25 cellular contexts compared by ENCODE assay signal in the genomic region with DNA sequence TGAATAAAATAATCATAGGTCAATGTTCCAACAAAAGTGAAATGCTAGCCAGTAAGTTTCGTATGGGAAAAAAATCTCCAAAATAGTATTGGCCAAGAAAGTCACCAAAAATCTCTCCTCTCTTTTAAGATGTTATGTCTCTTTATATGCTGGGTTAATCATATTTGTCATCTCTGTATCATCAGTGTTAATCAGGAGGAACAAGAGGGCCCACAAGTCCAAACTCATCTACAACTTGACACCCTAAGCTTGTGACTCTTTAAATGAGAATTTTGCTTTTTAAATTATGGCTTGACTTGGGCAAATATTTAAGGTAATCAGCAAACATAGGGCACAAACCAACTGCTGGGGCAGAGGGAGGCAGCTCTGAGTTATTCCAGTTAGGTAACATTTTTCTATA.
"Had no signal": no experiment of that assay in that cellular context is flagged by ENCODE, and none has a peak within 500 bp of the region (broad histone marks: within the 10 kb centered on the region; RNA-seq: fewer than 3 reads in every experiment).

No MANE protein-coding gene starts in this region.

- H3K4me3 ChIP-seq: Peyer's patch had no signal

- H3K36me3 Mint-ChIP-seq: WTC11 had no signal

- ATAC-seq: activated CD8-positive, alpha-beta memory T cell treated with anti-CD3 and anti-CD28 coated beads, Interleukin-2, amount 10 ng/mL, durations not matched to agents 7 days and 5 days; T-helper 17 cell; WTC11 had no signal

- H3K36me3 ChIP-seq: Peyer's patch had no signal

- H3K27me3 ChIP-seq: Peyer's patch had no signal

- H3K27me3 Mint-ChIP-seq: activated CD8-positive, alpha-beta memory T cell treated with anti-CD3 and anti-CD28 coated beads, Interleukin-2, amount 10 ng/mL, durations not matched to agents 7 days and 5 days; activated naive CD8-positive, alpha-beta T cell; brain; T-helper 17 cell had no signal

- H3K27ac ChIP-seq: Peyer's patch had no signal

- H3K4me3 Mint-ChIP-seq: activated CD8-positive, alpha-beta memory T cell treated with anti-CD3 and anti-CD28 coated beads, Interleukin-2, amount 10 ng/mL, durations not matched to agents 7 days and 5 days; activated naive CD4-positive, alpha-beta T cell treated with anti-CD3 and anti-CD28 coated beads for 36 hours; activated naive CD8-positive, alpha-beta T cell; activated T-cell treated with anti-CD3 and anti-CD28 coated beads, Interleukin-2, amount 50 U/mL, for 24 hours; activated T-helper 1 cell treated with anti-CD3 and anti-CD28 coated beads, Interleukin-12 subunit alpha, Interleukin-12 subunit beta, Interleukin-2, Interleukin-4 antibody, amounts not matched to agents 30 ng/mL and 10 ng/mL and 1 ng/mL, durations not matched to agents 14 hours and 24 hours and 36 hours; brain; T-helper 17 cell; WTC11 had no signal

- DNase-seq: activated CD4-positive, alpha-beta T cell treated with anti-CD3 and anti-CD28 coated beads for 48 hours; activated CD4-positive, alpha-beta T cell treated with anti-CD3 and anti-CD28 coated beads, Interleukin-2, amount 50 U/mL, for 4 hours; activated CD4-positive, CD25-positive, alpha-beta regulatory T cell treated with anti-CD3 and anti-CD28 coated beads, Interleukin-2, amount 50 U/mL, for 72 hours; activated CD8-positive, alpha-beta memory T cell treated with anti-CD3 and anti-CD28 coated beads, Interleukin-2, amount 10 ng/mL, durations not matched to agents 7 days and 5 days; activated effector memory CD4-positive, alpha-beta T cell treated with anti-CD3 and anti-CD28 coated beads, Interleukin-2, amount 50 U/mL, for 16 hours; activated naive CD4-positive, alpha-beta T cell treated with anti-CD3 and anti-CD28 coated beads for 36 hours; activated T-cell treated with anti-CD3 and anti-CD28 coated beads, Interleukin-2, amount 50 U/mL, for 24 hours; cerebellar nuclear complex; KG1; NCI-H1048; NCI-H2029; NCI-H2107; NCI-H345; NCI-H510A; NCI-H526 treated with DMSO at 0.1 percent for 48 hours; NCI-H82; OCI-M1; Peyer's patch; SHP77 treated with DMSO at 0.1 percent for 48 hours; T-helper 17 cell; T-helper 9 cell had no signal

- H3K27ac Mint-ChIP-seq: activated CD8-positive, alpha-beta memory T cell treated with anti-CD3 and anti-CD28 coated beads, Interleukin-2, amount 10 ng/mL, durations not matched to agents 7 days and 5 days; activated naive CD4-positive, alpha-beta T cell treated with anti-CD3 and anti-CD28 coated beads for 36 hours; activated naive CD8-positive, alpha-beta T cell; activated T-cell treated with anti-CD3 and anti-CD28 coated beads, Interleukin-2, amount 50 U/mL, for 24 hours; activated T-helper 1 cell treated with anti-CD3 and anti-CD28 coated beads, Interleukin-12 subunit alpha, Interleukin-12 subunit beta, Interleukin-2, Interleukin-4 antibody, amounts not matched to agents 30 ng/mL and 10 ng/mL and 1 ng/mL, durations not matched to agents 14 hours and 24 hours and 36 hours; brain; T-helper 17 cell; WTC11 had no signal

- H3K4me1 ChIP-seq: Peyer's patch had no signal

- H3K9me3 ChIP-seq: Peyer's patch had no signal
